ENCODE assay signal across 8 cellular contexts in genomic region chr14:50363734-50364113, GRCh38. TPM values are rescaled to one million over a fixed set of nuclear protein-coding genes. Genes with fewer than 3 reads are reported as not detected.
DNase-seq lines count a peak whose midpoint lies in the region; ATAC-seq, FAIRE-seq and TF ChIP-seq lines count a peak whose summit lies in the region.

No MANE protein-coding gene starts in this region.

- no peak for TF ChIP-seq CTCF in AG10803 (conservative IDR thresholded peaks at IDR 0.05; ENCODE audit: low read length)
- TF ChIP-seq CTCF in esophagus muscularis mucosa (IDR thresholded peaks at IDR 0.05), result no peak

- no peaks in the 10 kb centered on the region for H3K27me3 ChIP-seq in esophagus muscularis mucosa

- no peak for TF ChIP-seq EP300 in esophagus muscularis mucosa (IDR thresholded peaks at IDR 0.05)

- peak; percentile 71 for DNase-seq in AG10803 (ENCODE audit: low read depth)
- peak; percentile 70 for DNase-seq in GM19239 (ENCODE audit: insufficient read length, low spot score)
- peak; percentile 54 for DNase-seq in UCSD-AML1 (lab: John Stamatoyannopoulos, UW; ENCODE audit: unreplicated experiment)
- no peak for DNase-seq in esophagus muscularis mucosa (ENCODE audit: extremely low spot score)
- no peak for DNase-seq in NCI-H226
- no peak for DNase-seq in NCI-H1105 treated with DMSO at 0.1 percent for 48 hours (lab: John Stamatoyannopoulos, UW)

- WGBS in esophagus muscularis mucosa, result 33% methylated on average over 3 of the region's 3 CpGs

- peaks cover 9 to 15% (median 10%) of the 10 kb centered on the region in 4 donors for H3K4me1 ChIP-seq in esophagus muscularis mucosa

- TF ChIP-seq POLR2A in esophagus muscularis mucosa (IDR thresholded peaks at IDR 0.05; ENCODE audit: low read depth), result no peak

- intact Hi-C loops in esophagus muscularis mucosa (cut with DNase I), result no loop called here

- H3K9me3 ChIP-seq in esophagus muscularis mucosa, result no peaks in the 10 kb centered on the region

- peaks cover 0 to 2% (median 0%) of the 10 kb centered on the region in 4 donors for H3K36me3 ChIP-seq in esophagus muscularis mucosa

- FAIRE-seq in GM19239 (lab: Jason Lieb, UNC), result peak; percentile 97

- peak overlapping the region; percentile 59 to 76 (median 67) for H3K27ac ChIP-seq in esophagus muscularis mucosa (replicated peaks in 1 of 4)
- H3K27ac ChIP-seq in skin epidermis, result peak overlapping the region in 20 of 21 experiments; percentile 19 to 87 (median 72)

- ATAC-seq in HG03280 (IDR thresholded peaks at IDR 0.05; ENCODE audit: unreplicated experiment), result peak; percentile 96

- peak overlapping the region; percentile 54 for H3K4me3 ChIP-seq in AG10803 (ENCODE audit: low read length)
- peak overlapping the region; percentile 15 to 50 (median 30) for H3K4me3 ChIP-seq in esophagus muscularis mucosa
- peak overlapping the region in 6 of 7 experiments; percentile 9 to 34 (median 16) for H3K4me3 ChIP-seq in skin epidermis

RNA-seq across cellular contexts. Expression of gene CDKL1, which starts 33.0 kb away (rescaled TPM):
- total RNA-seq in esophagus muscularis mucosa, result 10 to 100 TPM; 11.2 to 17.7 (median 12.3) TPM

RNA-seq across cellular contexts. Expression of gene DMAC2L, which starts 51.6 kb away (rescaled TPM):
- 10 to 100 TPM in 3 of 4 donors, 1 to 10 TPM in 1; 9.9 to 33.6 (median 14.6) TPM for total RNA-seq in esophagus muscularis mucosa

RNA-seq across cellular contexts. Expression of gene L2HGDH, which starts 51.7 kb away (rescaled TPM):
- 10 to 100 TPM in 1 of 4 donors, 1 to 10 TPM in 3; 4.0 to 12.2 (median 7.7) TPM for total RNA-seq in esophagus muscularis mucosa

Comparison
In these comparisons a context has a peak if more than half of its experiments do, and no peak if none do; other contexts are left out.
1. DNase-seq: peak in AG10803 (single experiment), GM19239 (single experiment) and UCSD-AML1 (single experiment); none in esophagus muscularis mucosa (single experiment), NCI-H226 (single experiment) and NCI-H1105 treated with DMSO at 0.1 percent for 48 hours (single experiment).
2. Peak in every context shown above with its lines, with median percentiles within 50 percentile points of each other: H3K4me3 ChIP-seq.